Comparison of ENCODE assay signal across 1 cellular context in genomic region chr6:156780117-156780641, GRCh38.
TF ChIP-seq lines count a peak whose summit lies in the region.

No MANE protein-coding gene starts in this region.

TF ChIP-seq in GM12878, 131 proteins besides CTCF, POLR2A, EP300 and RAD21 (continued from another document):
- TF ChIP-seq RELB (IDR thresholded peaks at IDR 0.05; ENCODE audit: low read depth), result peak; percentile 14; the same call in 1 of the 2 replicates
- no peak for TF ChIP-seq CHD1 (IDR thresholded peaks at IDR 0.05; ENCODE audit: low read depth, low read length)
- TF ChIP-seq CREM (IDR thresholded peaks at IDR 0.05; ENCODE audit: low read depth), result 0 out of 2 replicates have a peak, but pooled peaks have one; percentile 37
- TF ChIP-seq SMAD5 (IDR thresholded peaks at IDR 0.05; ENCODE audit: low read depth), result peak; percentile 20
- peak; percentile 95 for TF ChIP-seq SIN3A (IDR thresholded peaks at IDR 0.05; ENCODE audit: low read depth, low read length)
- peak; percentile 55 for TF ChIP-seq SMAD1 (IDR thresholded peaks at IDR 0.05; ENCODE audit: low read depth, partially characterized antibody)
- peak; percentile 80 for TF ChIP-seq E2F4 (IDR thresholded peaks at IDR 0.05; ENCODE audit: low read depth, low read length)
- TF ChIP-seq MEF2A (IDR thresholded peaks at IDR 0.05; ENCODE audit: insufficient read depth, low read depth, low read length), result no peak
- no peak for TF ChIP-seq JUNB (IDR thresholded peaks at IDR 0.05)
- TF ChIP-seq MYB (IDR thresholded peaks at IDR 0.05; ENCODE audit: borderline replicate concordance, low read depth, low read length), result no peak
- 0 out of 2 replicates have a peak, but pooled peaks have one; percentile 41 for TF ChIP-seq MTA3 (IDR thresholded peaks at IDR 0.05; ENCODE audit: borderline replicate concordance, low read length)
- TF ChIP-seq IRF3 (IDR thresholded peaks at IDR 0.05), result no peak
- 0 out of 2 replicates have a peak, but pooled peaks have one; percentile 60 for TF ChIP-seq WRNIP1 (IDR thresholded peaks at IDR 0.05; ENCODE audit: borderline replicate concordance, low read depth, low read length)
- TF ChIP-seq HCFC1 (IDR thresholded peaks at IDR 0.05; ENCODE audit: low read length), result no peak
- no peak for TF ChIP-seq CHD4 (IDR thresholded peaks at IDR 0.05)
- TF ChIP-seq NKRF (conservative IDR thresholded peaks at IDR 0.05), result peak; percentile 96
- no peak for TF ChIP-seq NRF1 (conservative IDR thresholded peaks at IDR 0.05; ENCODE audit: low read depth, low read length)
- TF ChIP-seq ZNF207 (IDR thresholded peaks at IDR 0.05; ENCODE audit: borderline replicate concordance), result no peak
